24 cellular contexts compared by ENCODE assay signal in genomic region chr20:14801591-14802325, GRCh38.
A peak's percentile ranks its signal among the peaks of the same experiment; 100 is the strongest.
DNase-seq lines count a peak whose midpoint lies in the region; ATAC-seq and TF ChIP-seq lines count a peak whose summit lies in the region.
"Had no signal": no experiment of that assay in that cellular context is flagged by ENCODE, and none has a peak within 500 bp of the region (broad histone marks: within the 10 kb centered on the region; RNA-seq: fewer than 3 reads in every experiment).

No MANE protein-coding gene starts in this region.

- TF ChIP-seq CTCF in GM06990 (IDR thresholded peaks at IDR 0.05; ENCODE audit: insufficient read depth, low read length, poor library complexity, severe bottlenecking): no peak
- TF ChIP-seq CTCF in upper lobe of left lung (IDR thresholded peaks at IDR 0.05): no peak

- DNase-seq in GM06990 (ENCODE audit: extremely low read depth, insufficient read length) (peak; percentile 3), DMS79 treated with DMSO at 0.1 percent for 48 hours (lab: John Stamatoyannopoulos, UW) (no peak), upper lobe of left lung (no peak), inferior parietal cortex (ENCODE audit: extremely low spot score) (no peak)
- DNase-seq: activated B cell treated with CpG ODN at 0.5 μM for 24 hours; activated CD4-positive, alpha-beta T cell treated with anti-CD3 and anti-CD28 coated beads, Interleukin-2, amount 10 ng/mL, durations not matched to agents 7 days and 5 days; amniotic stem cell; Calu3; CD4-positive, CD25-positive, alpha-beta regulatory T cell; DND-41; GF-D8; H9; kidney glomerular epithelial cell; NCI-H146; NCI-H446; NCI-H748 treated with DMSO at 0.1 percent for 48 hours; occipital lobe had no signal

- no peak overlapping the region for H3K4me3 ChIP-seq in GM06990 (replicated peaks; ENCODE audit: low read depth, low read length)
- no peak overlapping the region for H3K4me3 ChIP-seq in upper lobe of left lung
- H3K4me3 ChIP-seq: lung had no signal

- 88 to 92% methylated on average over 5 of the region's 5 CpGs for WGBS in upper lobe of left lung, 2 donors

- H3K9me3 ChIP-seq in upper lobe of left lung: peaks cover 0 to under 1% (median 0%) of the 10 kb centered on the region in 4 donors

- no peak for TF ChIP-seq EP300 in upper lobe of left lung (IDR thresholded peaks at IDR 0.05)

- no peaks in the 10 kb centered on the region for H3K4me1 ChIP-seq in upper lobe of left lung

- ATAC-seq in GM19025 (IDR thresholded peaks at IDR 0.05; ENCODE audit: low read depth, unreplicated experiment) (peak; percentile 90), HG02938 (IDR thresholded peaks at IDR 0.05; ENCODE audit: unreplicated experiment) (peak; percentile 54), SK-N-SH treated with all-trans-retinoic acid at 6 μM for 48 hours (no peak), GM19395 (IDR thresholded peaks at IDR 0.05; ENCODE audit: unreplicated experiment) (no peak), upper lobe of left lung (ENCODE audit: low FRiP score in 2 of 2) (no peak)
- ATAC-seq: natural killer cell treated with Interleukin-12 subunit alpha and Interleukin-12 subunit beta and Interleukin-15 and Interleukin-18, amount 100 ng/mL, for 72 hours; stimulated activated memory B cell treated with anti-CD40 and anti-IgM and Interleukin-4, amounts not matched to agents 10 μg/mL and 1 μg/mL and 100 μg/mL, for 72 hours had no signal

- H3K27ac ChIP-seq in upper lobe of left lung: no peak overlapping the region

- no peaks in the 10 kb centered on the region for H3K36me3 ChIP-seq in GM06990 (ENCODE audit: control insufficient read depth, insufficient read depth, low read length)
- H3K36me3 ChIP-seq in upper lobe of left lung: no peaks in the 10 kb centered on the region

- no peak for TF ChIP-seq POLR2A in upper lobe of left lung (IDR thresholded peaks at IDR 0.05)

- no peaks in the 10 kb centered on the region for H3K27me3 ChIP-seq in GM06990 (replicated peaks; ENCODE audit: control insufficient read depth, insufficient read depth, low read length)
- H3K27me3 ChIP-seq in upper lobe of left lung: no peaks in the 10 kb centered on the region

TF ChIP-seq in SK-N-SH treated with all-trans-retinoic acid at 6 μM for 48 hours, 23 proteins besides CTCF, POLR2A, EP300 and RAD21:
- no peak for TF ChIP-seq RARB (CRISPR knock-in tag; IDR thresholded peaks at IDR 0.05)
- TF ChIP-seq OSR1 (CRISPR knock-in tag; IDR thresholded peaks at IDR 0.05): no peak
- no peak for TF ChIP-seq ARNTL (CRISPR knock-in tag; IDR thresholded peaks at IDR 0.05; ENCODE audit: borderline replicate concordance, low read depth)
- TF ChIP-seq ZNF565 (CRISPR knock-in tag; conservative IDR thresholded peaks at IDR 0.05; ENCODE audit: low read depth): no peak
- TF ChIP-seq ZFP30 (CRISPR knock-in tag; IDR thresholded peaks at IDR 0.05): no peak
- TF ChIP-seq TSHZ2 (CRISPR knock-in tag; IDR thresholded peaks at IDR 0.05): 0 out of 2 replicates have a peak, but pooled peaks have one; percentile 29
- no peak for TF ChIP-seq CSDC2 (CRISPR knock-in tag; IDR thresholded peaks at IDR 0.05)

Comparison
In these comparisons a context has a peak if more than half of its experiments do, and no peak if none do; other contexts are left out.
1. ATAC-seq: peak in GM19025 (single experiment) and HG02938 (single experiment); none in SK-N-SH treated with all-trans-retinoic acid at 6 μM for 48 hours (single experiment), GM19395 (single experiment) and upper lobe of left lung (0 of 2).